In genomic region chr6:98833101-98834059, GRCh38 we compare ENCODE assay signal across 8 cellular contexts. TPM values are rescaled to one million over a fixed set of nuclear protein-coding genes. Genes with fewer than 3 reads are reported as not detected.
A peak's percentile ranks its signal among the peaks of the same experiment; 100 is the strongest.
DNase-seq lines count a peak whose midpoint lies in the region; ATAC-seq, FAIRE-seq and TF ChIP-seq lines count a peak whose summit lies in the region.

No MANE protein-coding gene starts in this region.

- peak overlapping the region; percentile 56; the same call in 1 of the 2 replicates for H3K4me3 ChIP-seq in PC-9
- H3K4me3 ChIP-seq in choroid plexus epithelial cell (ENCODE audit: low read depth, low read length), result peak overlapping the region; percentile 47
- H3K4me3 ChIP-seq in HepG2 (replicated peaks in 1 of 3; ENCODE audit: insufficient read depth in 1 of 3, low read depth in 2 of 3, low read length in 3 of 3), result peak overlapping the region; percentile 46 to 60 (median 54)

- DNase-seq in DMS53 treated with DMSO at 0.1 percent for 48 hours (lab: John Stamatoyannopoulos, UW; ENCODE audit: unreplicated experiment), result peak; percentile 58
- DNase-seq in PC-9, result no peak
- DNase-seq in choroid plexus epithelial cell (ENCODE audit: low read depth), result peak; percentile 43
- no peak for DNase-seq in HepG2 (ENCODE audit: low spot score)
- peak in 1 of 2 donors; percentile 32 for DNase-seq in stimulated activated naive CD8-positive, alpha-beta T cell treated with anti-CD3 and anti-CD28 coated beads, Interleukin-15, amount 100 ng/mL, for 72 hours

- no peaks in the 10 kb centered on the region for H3K9me3 ChIP-seq in PC-9 (ENCODE audit: insufficient read depth, low read depth)
- no peaks in the 10 kb centered on the region for H3K9me3 ChIP-seq in HepG2 (ENCODE audit: low read length)

- peak overlapping the region; percentile 83 for H3K4me2 ChIP-seq in PC-9
- peak overlapping the region; percentile 90 for H3K4me2 ChIP-seq in HepG2 (ENCODE audit: low read depth, low read length)

- no peak for TF ChIP-seq EP300 in HepG2 (IDR thresholded peaks at IDR 0.05; ENCODE audit: low read depth in 2 of 2, low read length in 2 of 2)
- no peak for TF ChIP-seq EP300 in HepG2 (CRISPR knock-in tag; IDR thresholded peaks at IDR 0.05; ENCODE audit: borderline replicate concordance)

- H3K9ac ChIP-seq in HepG2 (ENCODE audit: insufficient read depth, low read depth, low read length), result no peak overlapping the region

- H3K4me1 Mint-ChIP-seq in stimulated activated naive CD8-positive, alpha-beta T cell treated with anti-CD3 and anti-CD28 coated beads, Interleukin-15, amount 100 ng/mL, for 72 hours, result peaks cover 66% of the 10 kb centered on the region

- peak overlapping the region in 1 of 2 donors; percentile 49 for H3K27ac Mint-ChIP-seq in stimulated activated naive CD8-positive, alpha-beta T cell treated with anti-CD3 and anti-CD28 coated beads, Interleukin-15, amount 100 ng/mL, for 72 hours

- TF ChIP-seq CTCF in PC-9 (conservative IDR thresholded peaks at IDR 0.05) (no peak), choroid plexus epithelial cell (conservative IDR thresholded peaks at IDR 0.05; ENCODE audit: low read depth, low read length) (no peak), HepG2 (CRISPR knock-in tag; IDR thresholded peaks at IDR 0.05) (peak; percentile 59)

- CTCF ChIA-PET in PC-9 (lab: Charles Lee) (no interaction called here), HepG2 (lab: Yijun Ruan, JAX; ENCODE audit: low intra/inter-chr PET ratio, low total read pairs) (no interaction called here)

- H3F3A ChIP-seq in PC-9 (ENCODE audit: insufficient read depth, low read depth), result no peaks in the 10 kb centered on the region

- in situ Hi-C loops in HepG2 (cut with HindIII; ENCODE audit: extremely low pct_ligation_motif_present, low pct_unique_long_range_greater_than_20kb), result loop anchor here (25.0 kb wide), 5 partner anchors 279 to 1771 kb away; no protein-coding TSS in a partner anchor

- H3K4me1 ChIP-seq in PC-9 (replicated peaks; ENCODE audit: insufficient read depth) (0 out of 2 replicates have a peak, but pooled peaks cover 3% of the 10 kb centered on the region), HepG2 (ENCODE audit: insufficient read depth, low read length) (peaks cover 25% of the 10 kb centered on the region; the same call in 1 of the 2 replicates)

- H3K27me3 ChIP-seq in PC-9 (ENCODE audit: insufficient read depth, low read depth) (no peaks in the 10 kb centered on the region), HepG2 (ENCODE audit: control insufficient read depth in 1 of 2, insufficient read depth in 2 of 2, low read length in 2 of 2) (peaks cover 8 to 78% of the 10 kb centered on the region in 2 experiments; a peak in 4 of 5 replicates)

- peaks cover 97% of the 10 kb centered on the region for H3K27me3 Mint-ChIP-seq in stimulated activated naive CD8-positive, alpha-beta T cell treated with anti-CD3 and anti-CD28 coated beads, Interleukin-15, amount 100 ng/mL, for 72 hours

- 0% methylated on average over 14 of the region's 66 CpGs for WGBS in HepG2 (ENCODE audit: low lambda C conversion rate)

- no peak for TF ChIP-seq POLR2A in HepG2 (IDR thresholded peaks at IDR 0.05; ENCODE audit: insufficient read depth in 1 of 2, low read depth in 2 of 2, low read length in 2 of 2)

- intact Hi-C loops in PC-9 (cut with micrococcal nuclease; ENCODE audit: unreplicated experiment) (no loop called here), HepG2 (cut with micrococcal nuclease; ENCODE audit: unreplicated experiment) (no loop called here)

- H3K36me3 ChIP-seq in PC-9 (ENCODE audit: low read depth), result no peaks in the 10 kb centered on the region
- H3K36me3 ChIP-seq in HepG2 (replicated peaks in 1 of 2; ENCODE audit: control insufficient read depth in 1 of 2, insufficient read depth in 2 of 2, low read length in 2 of 2), result no peaks in the 10 kb centered on the region

- H4K20me1 ChIP-seq in PC-9 (ENCODE audit: insufficient read depth), result no peaks in the 10 kb centered on the region
- no peaks in the 10 kb centered on the region; the same call in 1 of the 2 replicates for H4K20me1 ChIP-seq in HepG2 (ENCODE audit: insufficient read depth, low read length)

- H3K4me3 Mint-ChIP-seq in stimulated activated naive CD8-positive, alpha-beta T cell treated with anti-CD3 and anti-CD28 coated beads, Interleukin-15, amount 100 ng/mL, for 72 hours, result peak overlapping the region; percentile 87 to 97

- FAIRE-seq in HepG2 (lab: Jason Lieb, UNC), result no peak

- H3K9me2 ChIP-seq in PC-9 (ENCODE audit: insufficient read depth), result no peaks in the 10 kb centered on the region

- H3K79me2 ChIP-seq in PC-9 (ENCODE audit: low read depth) (no peaks in the 10 kb centered on the region), HepG2 (ENCODE audit: insufficient read depth, low read length) (no peaks in the 10 kb centered on the region)

- POLR2A ChIA-PET in PC-9 (lab: Charles Lee; ENCODE audit: unreplicated experiment) (no interaction called here), HepG2 (lab: Yijun Ruan, JAX) (interaction anchor here (1.2 kb wide), 1 partner anchor 114 kb away, joined by 3 read pairs; the partner anchor contains the start of gene FBXL4)

- ATAC-seq in HG02798 (IDR thresholded peaks at IDR 0.05; ENCODE audit: poor library complexity, unreplicated experiment) (peak; percentile 24), HepG2 (peak; percentile 85), HG03571 (IDR thresholded peaks at IDR 0.05; ENCODE audit: unreplicated experiment) (no peak), HG02870 (IDR thresholded peaks at IDR 0.05; ENCODE audit: unreplicated experiment) (no peak)
- peak; percentile 50 for ATAC-seq in stimulated activated naive CD8-positive, alpha-beta T cell treated with anti-CD3 and anti-CD28 coated beads, Interleukin-15, amount 100 ng/mL, for 72 hours

- no peak overlapping the region for H3K27ac ChIP-seq in PC-9
- H3K27ac ChIP-seq in HepG2 (ENCODE audit: extremely low read length, insufficient read depth, low read length), result no peak overlapping the region

- BruUV-seq in PC-9 (replicated peaks; lab: Mats Ljungman, UMichigan) (no TSS peak), HepG2 (replicated peaks; lab: Mats Ljungman, UMichigan) (no TSS peak)

- no peaks in the 10 kb centered on the region for H3K9me3 Mint-ChIP-seq in stimulated activated naive CD8-positive, alpha-beta T cell treated with anti-CD3 and anti-CD28 coated beads, Interleukin-15, amount 100 ng/mL, for 72 hours

- H2AFZ ChIP-seq in PC-9, result peak overlapping the region; percentile 67; the same call in 1 of the 2 replicates
- no peak overlapping the region for H2AFZ ChIP-seq in HepG2 (ENCODE audit: low read length)

- TF ChIP-seq RAD21 in HepG2 (CRISPR knock-in tag; IDR thresholded peaks at IDR 0.05), result no peak

TF ChIP-seq in HepG2, 621 proteins besides CTCF, POLR2A, EP300 and RAD21 (continues in another document):
- TF ChIP-seq ZNF263 (CRISPR knock-in tag; IDR thresholded peaks at IDR 0.05) (peak; percentile 85), ZNF777 (CRISPR knock-in tag; IDR thresholded peaks at IDR 0.05) (peak; percentile 52; the same call in 1 of the 2 replicates), ZFX (CRISPR knock-in tag; IDR thresholded peaks at IDR 0.05; ENCODE audit: low read depth) (peak; percentile 42; the same call in 1 of the 2 replicates), ZNF563 (CRISPR knock-in tag; IDR thresholded peaks at IDR 0.05) (0 out of 2 replicates have a peak, but pooled peaks have one; percentile 25), MED1 (CRISPR knock-in tag; IDR thresholded peaks at IDR 0.05) (0 out of 2 replicates have a peak, but pooled peaks have one; percentile 14), ZNF234 (CRISPR knock-in tag; conservative IDR thresholded peaks at IDR 0.05) (no peak), XRCC5 (optimal IDR thresholded peaks at IDR 0.05; ENCODE audit: low read length) (peak; percentile 12), KDM1A (CRISPR knock-in tag; IDR thresholded peaks at IDR 0.05) (no peak)
- TF ChIP-seq, protein P1, sequence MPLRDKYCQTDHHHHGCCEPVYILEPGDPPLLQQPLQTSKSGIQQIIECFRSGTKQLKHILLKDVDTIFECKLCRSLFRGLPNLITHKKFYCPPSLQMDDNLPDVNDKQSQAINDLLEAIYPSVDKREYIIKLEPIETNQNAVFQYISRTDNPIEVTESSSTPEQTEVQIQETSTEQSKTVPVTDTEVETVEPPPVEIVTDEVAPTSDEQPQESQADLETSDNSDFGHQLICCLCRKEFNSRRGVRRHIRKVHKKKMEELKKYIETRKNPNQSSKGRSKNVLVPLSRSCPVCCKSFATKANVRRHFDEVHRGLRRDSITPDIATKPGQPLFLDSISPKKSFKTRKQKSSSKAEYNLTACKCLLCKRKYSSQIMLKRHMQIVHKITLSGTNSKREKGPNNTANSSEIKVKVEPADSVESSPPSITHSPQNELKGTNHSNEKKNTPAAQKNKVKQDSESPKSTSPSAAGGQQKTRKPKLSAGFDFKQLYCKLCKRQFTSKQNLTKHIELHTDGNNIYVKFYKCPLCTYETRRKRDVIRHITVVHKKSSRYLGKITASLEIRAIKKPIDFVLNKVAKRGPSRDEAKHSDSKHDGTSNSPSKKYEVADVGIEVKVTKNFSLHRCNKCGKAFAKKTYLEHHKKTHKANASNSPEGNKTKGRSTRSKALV (CRISPR knock-in tag; IDR thresholded peaks at IDR 0.05), result peak; percentile 99

RNA-seq across cellular contexts. Expression of gene POU3F2, which starts 1.0 kb away (rescaled TPM):
- total RNA-seq in PC-9 (2021), result not detected in 2 replicates
- total RNA-seq in HepG2 (2016; rRNA removed; fragmentation: Illumina TruSeq; extraction: Trizol), result not detected in 2 replicates
- total RNA-seq in HepG2 (2016; cell fraction: cytosol; rRNA removed; fragmentation: Illumina TruSeq; extraction: Trizol; ENCODE audit: low read depth), result not detected in 2 replicates
- not detected in 2 replicates for total RNA-seq in HepG2 (2016; cell fraction: insoluble cytoplasmic fraction; rRNA removed; fragmentation: Illumina TruSeq; extraction: Trizol)
- total RNA-seq in HepG2 (2016; cell fraction: membrane; rRNA removed; fragmentation: Illumina TruSeq; extraction: Trizol), result not detected in 2 replicates
- total RNA-seq in HepG2 (2016; cell fraction: nucleus; rRNA removed; fragmentation: Illumina TruSeq; extraction: Trizol), result not detected in 2 replicates
- not detected in 2 replicates for polyA plus RNA-seq in HepG2 (2011; rRNA removed)
- polyA plus RNA-seq in HepG2 (2011; cell fraction: cytosol; rRNA removed), result not detected in 2 replicates
- not detected in 2 replicates for polyA plus RNA-seq in HepG2 (2011; cell fraction: nucleus; rRNA removed)
- polyA plus RNA-seq in HepG2 (2012), result not detected in 2 replicates
- not detected in 2 replicates for polyA plus RNA-seq in HepG2 (2016; cell fraction: cytosol; fragmentation: Illumina TruSeq; extraction: Trizol; ENCODE audit: low read depth)
- polyA plus RNA-seq in HepG2 (2016; cell fraction: insoluble cytoplasmic fraction; fragmentation: Illumina TruSeq; extraction: Trizol; ENCODE audit: low read depth), result not detected in 2 replicates
- polyA plus RNA-seq in HepG2 (2016; cell fraction: membrane; fragmentation: Illumina TruSeq; extraction: Trizol; ENCODE audit: low read depth), result not detected in 2 replicates
- not detected in 2 replicates for polyA plus RNA-seq in HepG2 (2016; cell fraction: nucleus; fragmentation: Illumina TruSeq; extraction: Trizol; ENCODE audit: insufficient read depth, low read depth)
- polyA minus RNA-seq in HepG2 (2011; rRNA and poly(A)+ RNA removed; ENCODE audit: low replicate concordance), result 0.26 TPM in 1 of 2 replicates, not detected in the other
- not detected in 2 replicates for polyA minus RNA-seq in HepG2 (2011; cell fraction: cytosol; rRNA and poly(A)+ RNA removed)
- not detected in 2 replicates for polyA minus RNA-seq in HepG2 (2011; cell fraction: nucleus; rRNA and poly(A)+ RNA removed)

Comparison
In these comparisons a context has a peak if more than half of its experiments do, and no peak if none do; other contexts are left out.
1. DNase-seq: peak in DMS53 treated with DMSO at 0.1 percent for 48 hours (single experiment) and choroid plexus epithelial cell (single experiment); none in PC-9 (0 of 2) and HepG2 (single experiment).
2. ATAC-seq: peak in HG02798 (single experiment), HepG2 (single experiment) and stimulated activated naive CD8-positive, alpha-beta T cell treated with anti-CD3 and anti-CD28 coated beads, Interleukin-15, amount 100 ng/mL, for 72 hours (single experiment); none in HG03571 (single experiment) and HG02870 (single experiment).
3. Peak in every context shown above with its lines, with median percentiles within 50 percentile points of each other: H3K4me3 ChIP-seq.